15 cellular contexts compared by ENCODE assay signal in genomic region chr20:24150406-24150805, GRCh38.
A peak's percentile ranks its signal among the peaks of the same experiment; 100 is the strongest.
DNase-seq lines count a peak whose midpoint lies in the region; ATAC-seq, FAIRE-seq and TF ChIP-seq lines count a peak whose summit lies in the region.
"Had no signal": no experiment of that assay in that cellular context is flagged by ENCODE, and none has a peak within 500 bp of the region (broad histone marks: within the 10 kb centered on the region; RNA-seq: fewer than 3 reads in every experiment).

No MANE protein-coding gene starts in this region.

- H3K27me3 Mint-ChIP-seq in effector memory CD8-positive, alpha-beta T cell = peaks cover 12 to 53% of the 10 kb centered on the region in 2 donors

- 19% methylated on average over 6 of the region's 7 CpGs for WGBS in HepG2 (ENCODE audit: low lambda C conversion rate)
- no CpG with 5 or more reads among the region's 7 CpGs for WGBS in right lobe of liver (ENCODE audit: insufficient coverage, low coverage, low lambda C conversion rate, missing lambda C conversion rate)
- WGBS in stomach, 5 donors = 80 to 91% (median 89%) methylated on average over 7 of the region's 7 CpGs

- no peak for TF ChIP-seq EP300 in HepG2 (IDR thresholded peaks at IDR 0.05; ENCODE audit: low read depth in 2 of 2, low read length in 2 of 2)
- no peak for TF ChIP-seq EP300 in HepG2 (CRISPR knock-in tag; IDR thresholded peaks at IDR 0.05; ENCODE audit: borderline replicate concordance)
- no peak for TF ChIP-seq EP300 in stomach (IDR thresholded peaks at IDR 0.05)

- peaks cover 0 to 7% of the 10 kb centered on the region in 2 donors for H3K9me3 Mint-ChIP-seq in effector memory CD8-positive, alpha-beta T cell

- H3K27me3 ChIP-seq in HepG2 (ENCODE audit: control insufficient read depth in 1 of 2, insufficient read depth in 2 of 2, low read length in 2 of 2) (no peaks in the 10 kb centered on the region; a peak in 1 of 5 replicates), right lobe of liver (no peaks in the 10 kb centered on the region), stomach (peaks cover 0 to 9% (median 0%) of the 10 kb centered on the region in 3 donors)

- H3K27ac ChIP-seq in HepG2 (ENCODE audit: extremely low read length, insufficient read depth, low read length) (no peak overlapping the region), right lobe of liver (no peak overlapping the region), stomach (no peak overlapping the region)
- H3K27ac ChIP-seq: HL-60 had no signal

- intact Hi-C loops in HepG2 (cut with micrococcal nuclease; ENCODE audit: unreplicated experiment) = no loop called here
- intact Hi-C loops in right lobe of liver (cut with DNase I) = no loop called here
- intact Hi-C loops in stomach (cut with DNase I; ENCODE audit: low total_unique reads) = no loop called here

- no peak for TF ChIP-seq POLR2A in HepG2 (IDR thresholded peaks at IDR 0.05; ENCODE audit: insufficient read depth in 1 of 2, low read depth in 2 of 2, low read length in 2 of 2)
- TF ChIP-seq POLR2A in right lobe of liver (IDR thresholded peaks at IDR 0.05) = no peak
- TF ChIP-seq POLR2A in stomach (IDR thresholded peaks at IDR 0.05) = no peak

- DNase-seq in HepG2 (ENCODE audit: low spot score) = no peak
- no peak for DNase-seq in right lobe of liver
- DNase-seq in effector memory CD8-positive, alpha-beta T cell = no peak
- peak; percentile 43 for DNase-seq in mesenteric fat pad (ENCODE audit: low spot score)
- no peak for DNase-seq in DMS153 (lab: John Stamatoyannopoulos, UW)
- no peak for DNase-seq in DMS53 (lab: John Stamatoyannopoulos, UW)
- DNase-seq in stomach = no peak
- DNase-seq: CD8-positive, alpha-beta T cell; COR-L47; IMR-90 had no signal

- H2AFZ ChIP-seq in HepG2 (ENCODE audit: low read length) = no peak overlapping the region

- H3K36me3 Mint-ChIP-seq in effector memory CD8-positive, alpha-beta T cell (ENCODE audit: insufficient read depth) = peaks cover 8% of the 10 kb centered on the region
- H3K36me3 Mint-ChIP-seq: CD14-positive monocyte; CD8-positive, alpha-beta T cell had no signal

- H3K9ac ChIP-seq in HepG2 (ENCODE audit: insufficient read depth, low read depth, low read length) = no peak overlapping the region

- no peak overlapping the region for H3K4me3 Mint-ChIP-seq in effector memory CD8-positive, alpha-beta T cell
- H3K4me3 Mint-ChIP-seq: B cell; CD8-positive, alpha-beta T cell had no signal

- H3K27ac Mint-ChIP-seq in effector memory CD8-positive, alpha-beta T cell = peak overlapping the region; percentile 30 to 85
- H3K27ac Mint-ChIP-seq: B cell; CD14-positive monocyte; CD8-positive, alpha-beta T cell had no signal

- H3K4me3 ChIP-seq in HepG2 (replicated peaks in 1 of 3; ENCODE audit: insufficient read depth in 1 of 3, low read depth in 2 of 3, low read length in 3 of 3) (no peak overlapping the region), right lobe of liver (no peak overlapping the region), stomach (no peak overlapping the region)

- H4K20me1 ChIP-seq in HepG2 (ENCODE audit: insufficient read depth, low read length) = 0 out of 2 replicates have a peak, but pooled peaks cover 3% of the 10 kb centered on the region

- POLR2A ChIA-PET in HepG2 (lab: Yijun Ruan, JAX) = no interaction called here

- TF ChIP-seq RAD21 in HepG2 (CRISPR knock-in tag; IDR thresholded peaks at IDR 0.05) = no peak

- H3K9me3 ChIP-seq in HepG2 (ENCODE audit: low read length) (no peaks in the 10 kb centered on the region), right lobe of liver (no peaks in the 10 kb centered on the region), stomach (no peaks in the 10 kb centered on the region)

- CTCF ChIA-PET in HepG2 (lab: Yijun Ruan, JAX; ENCODE audit: low intra/inter-chr PET ratio, low total read pairs) = no interaction called here

- H3K36me3 ChIP-seq in HepG2 (replicated peaks in 1 of 2; ENCODE audit: control insufficient read depth in 1 of 2, insufficient read depth in 2 of 2, low read length in 2 of 2) = no peaks in the 10 kb centered on the region
- no peaks in the 10 kb centered on the region for H3K36me3 ChIP-seq in right lobe of liver
- H3K36me3 ChIP-seq in stomach = no peaks in the 10 kb centered on the region

- H3K4me1 ChIP-seq in HepG2 (ENCODE audit: insufficient read depth, low read length) (no peaks in the 10 kb centered on the region), right lobe of liver (peaks cover 0 to 31% (median 10%) of the 10 kb centered on the region in 4 donors), stomach (no peaks in the 10 kb centered on the region)

- in situ Hi-C loops in HepG2 (cut with HindIII; ENCODE audit: extremely low pct_ligation_motif_present, low pct_unique_long_range_greater_than_20kb) = loop anchor here (25.0 kb wide), 1 partner anchor 213 kb away; no protein-coding TSS in a partner anchor

- BruUV-seq in HepG2 (replicated peaks; lab: Mats Ljungman, UMichigan) = no TSS peak

- H3K79me2 ChIP-seq in HepG2 (ENCODE audit: insufficient read depth, low read length) = no peaks in the 10 kb centered on the region

- H3K4me2 ChIP-seq in HepG2 (ENCODE audit: low read depth, low read length) = no peak overlapping the region

- H3K4me1 Mint-ChIP-seq in effector memory CD8-positive, alpha-beta T cell (ENCODE audit: low read depth in 2 of 2) = peaks cover 30 to 32% of the 10 kb centered on the region in 2 donors

- FAIRE-seq in HepG2 (lab: Jason Lieb, UNC) = no peak
- FAIRE-seq: D721Med, H54 had no signal

- no peak for TF ChIP-seq CTCF in HepG2 (CRISPR knock-in tag; IDR thresholded peaks at IDR 0.05)
- no peak for TF ChIP-seq CTCF in right lobe of liver (IDR thresholded peaks at IDR 0.05)
- TF ChIP-seq CTCF in stomach (IDR thresholded peaks at IDR 0.05) = no peak

- ATAC-seq in HepG2 (peak; percentile 46), right lobe of liver (no peak)
- ATAC-seq in effector memory CD8-positive, alpha-beta T cell (replicated peaks) = no peak
- ATAC-seq: CD8-positive, alpha-beta T cell had no signal

TF ChIP-seq in HepG2, 621 proteins besides CTCF, POLR2A, EP300 and RAD21 (continues in another document):
- TF ChIP-seq UBTF (CRISPR knock-in tag; IDR thresholded peaks at IDR 0.05) = no peak
- TF ChIP-seq IKZF5 (CRISPR knock-in tag; IDR thresholded peaks at IDR 0.05) = no peak
- TF ChIP-seq HNRNPK (IDR thresholded peaks at IDR 0.05; ENCODE audit: low read depth, low read length, poor library complexity, severe bottlenecking) = no peak
- TF ChIP-seq NFAT5 (CRISPR knock-in tag; IDR thresholded peaks at IDR 0.05) = no peak
